16 cellular contexts compared by ENCODE assay signal in genomic region chr6:128239146-128239545, GRCh38.
DNase-seq lines count a peak whose midpoint lies in the region; ATAC-seq, FAIRE-seq and TF ChIP-seq lines count a peak whose summit lies in the region.
"Had no signal": no experiment of that assay in that cellular context is flagged by ENCODE, and none has a peak within 500 bp of the region (broad histone marks: within the 10 kb centered on the region; RNA-seq: fewer than 3 reads in every experiment).

No MANE protein-coding gene starts in this region.

- ATAC-seq in HG02798 (IDR thresholded peaks at IDR 0.05; ENCODE audit: poor library complexity, unreplicated experiment) (no peak), HG02852 (IDR thresholded peaks at IDR 0.05; ENCODE audit: unreplicated experiment) (no peak)
- ATAC-seq: PC-3, SK-N-SH treated with all-trans-retinoic acid at 6 μM for 48 hours had no signal

- no peaks in the 10 kb centered on the region for H3K36me3 Mint-ChIP-seq in nephron progenitor cell (ENCODE audit: low read depth)

- H3K4me1 ChIP-seq in BE2C, result peaks cover 10% of the 10 kb centered on the region; the same call in 1 of the 2 replicates

- H3K27me3 ChIP-seq in BE2C, result no peaks in the 10 kb centered on the region

- no peak overlapping the region for H3K4me3 Mint-ChIP-seq in nephron progenitor cell

- no peaks in the 10 kb centered on the region for H3K36me3 ChIP-seq in BE2C

- DNase-seq in BE2C (peak; percentile 10), GM18507 (ENCODE audit: extremely low spot score, insufficient read length, low read depth) (no peak), choroid plexus epithelial cell (ENCODE audit: low read depth) (peak; percentile 21), nephron progenitor cell (no peak), hypothalamus (lab: John Stamatoyannopoulos, UW) (no peak)
- DNase-seq: NCI-H1436, NCI-H2029 treated with DMSO at 0.1 percent for 48 hours, NCI-H510A, PC-3, RPMI8226, SIG-M5 had no signal

- no peak for TF ChIP-seq CTCF in BE2C (IDR thresholded peaks at IDR 0.05; ENCODE audit: low read depth, low read length)
- TF ChIP-seq CTCF in choroid plexus epithelial cell (conservative IDR thresholded peaks at IDR 0.05; ENCODE audit: low read depth, low read length), result no peak
- TF ChIP-seq CTCF in nephron progenitor cell (IDR thresholded peaks at IDR 0.05), result no peak

- no peak overlapping the region for H3K4me3 ChIP-seq in BE2C (ENCODE audit: low read depth, low read length)
- no peak overlapping the region for H3K4me3 ChIP-seq in choroid plexus epithelial cell (ENCODE audit: low read depth, low read length)

- H3K27me3 Mint-ChIP-seq in nephron progenitor cell (ENCODE audit: low read depth, poor library complexity), result no peaks in the 10 kb centered on the region

- FAIRE-seq in GM18507 (lab: Jason Lieb, UNC), result peak; percentile 12
- FAIRE-seq: G401.6, H54 had no signal

- no peaks in the 10 kb centered on the region for H3K9me3 ChIP-seq in BE2C

- H3K9me3 Mint-ChIP-seq in nephron progenitor cell, result no peaks in the 10 kb centered on the region

- peaks cover 6% of the 10 kb centered on the region for H3K4me1 Mint-ChIP-seq in nephron progenitor cell

- peak overlapping the region; percentile 48 for H3K27ac Mint-ChIP-seq in nephron progenitor cell

Comparison
In these comparisons a context has a peak if more than half of its experiments do, and no peak if none do; other contexts are left out.
1. DNase-seq: peak in BE2C (single experiment) and choroid plexus epithelial cell (single experiment); none in GM18507 (single experiment), nephron progenitor cell (single experiment) and hypothalamus (0 of 51).